Comparison of ENCODE assay signal across 28 cellular contexts in genomic region chr2:65997941-65998340, GRCh38.
"Had no signal": no experiment of that assay in that cellular context is flagged by ENCODE, and none has a peak within 500 bp of the region (broad histone marks: within the 10 kb centered on the region; RNA-seq: fewer than 3 reads in every experiment).

No MANE protein-coding gene starts in this region.

- H3K4me3 ChIP-seq: coronary artery, esophagus squamous epithelium, heart right ventricle, left lung, mucosa of descending colon, pancreas, prostate gland, right atrium auricular region, sigmoid colon, transverse colon, upper lobe of right lung, uterus had no signal

- H3K9me3 ChIP-seq: esophagus squamous epithelium, heart right ventricle, left lung, mucosa of descending colon, neutrophil, pancreas, prostate gland, right atrium auricular region, sigmoid colon, transverse colon, upper lobe of right lung, uterus had no signal

- H3K36me3 ChIP-seq: esophagus squamous epithelium, heart right ventricle, left lung, neutrophil, pancreas, prostate gland, right atrium auricular region, sigmoid colon, transverse colon, upper lobe of right lung, uterus had no signal

- ATAC-seq: heart right ventricle; left cardiac atrium; left lung; mucosa of descending colon; natural killer cell treated with Interleukin-12 subunit alpha and Interleukin-12 subunit beta and Interleukin-15 and Interleukin-18, amount 100 ng/mL, for 72 hours; pancreas; stimulated activated effector memory CD8-positive, alpha-beta T cell treated with anti-CD3 and anti-CD28 coated beads, Interleukin-12 subunit alpha, Interleukin-12 subunit beta, amount 100 ng/mL, for 72 hours; upper lobe of right lung had no signal

- H3K4me3 Mint-ChIP-seq: mesothelial cell of epicardium; naive B cell; natural killer cell treated with Interleukin-12 subunit alpha and Interleukin-12 subunit beta and Interleukin-15 and Interleukin-18, amount 100 ng/mL, for 72 hours; neural crest cell; stimulated activated effector memory CD8-positive, alpha-beta T cell treated with anti-CD3 and anti-CD28 coated beads, Interleukin-12 subunit alpha, Interleukin-12 subunit beta, amount 100 ng/mL, for 72 hours had no signal

- H3K4me1 ChIP-seq: esophagus squamous epithelium, heart right ventricle, left lung, pancreas, prostate gland, right atrium auricular region, sigmoid colon, transverse colon, upper lobe of right lung, uterus had no signal

- H3K4me1 Mint-ChIP-seq: mesothelial cell of epicardium; naive B cell; neural crest cell; stimulated activated effector memory CD8-positive, alpha-beta T cell treated with anti-CD3 and anti-CD28 coated beads, Interleukin-12 subunit alpha, Interleukin-12 subunit beta, amount 100 ng/mL, for 72 hours had no signal

- H3K27me3 ChIP-seq: neutrophil, pancreas, right atrium auricular region, sigmoid colon, transverse colon, upper lobe of right lung, uterus had no signal

- H3K27ac Mint-ChIP-seq: mesothelial cell of epicardium; naive B cell; natural killer cell treated with Interleukin-12 subunit alpha and Interleukin-12 subunit beta and Interleukin-15 and Interleukin-18, amount 100 ng/mL, for 72 hours; stimulated activated effector memory CD8-positive, alpha-beta T cell treated with anti-CD3 and anti-CD28 coated beads, Interleukin-12 subunit alpha, Interleukin-12 subunit beta, amount 100 ng/mL, for 72 hours had no signal

- H3K9me3 Mint-ChIP-seq: natural killer cell treated with Interleukin-12 subunit alpha and Interleukin-12 subunit beta and Interleukin-15 and Interleukin-18, amount 100 ng/mL, for 72 hours; neural crest cell had no signal

- DNase-seq: dermis blood vessel endothelial cell; effector memory CD4-positive, alpha-beta T cell; esophagus squamous epithelium; foreskin melanocyte; glutamatergic neuron; heart right ventricle; hippocampal formation; left cardiac atrium; left lung; mesenchymal stem cell; mucosa of descending colon; naive B cell; pancreas; sigmoid colon; stimulated activated CD4-positive, alpha-beta T cell treated with anti-CD3 and anti-CD28 coated beads, Interleukin-2, amount 100 ng/mL, for 24 hours; stimulated activated CD4-positive, alpha-beta T cell treated with anti-CD3 and anti-CD28 coated beads, Interleukin-4, amount 100 ng/mL, for 24 hours; stimulated activated naive CD4-positive, alpha-beta T cell treated with Interleukin-2 at 50 U/mL for 16 hours; transverse colon; upper lobe of right lung; uterus had no signal

- H3K27me3 Mint-ChIP-seq: natural killer cell treated with Interleukin-12 subunit alpha and Interleukin-12 subunit beta and Interleukin-15 and Interleukin-18, amount 100 ng/mL, for 72 hours had no signal

- H3K27ac ChIP-seq: coronary artery, esophagus squamous epithelium, heart right ventricle, left lung, neutrophil, pancreas, prostate gland, right atrium auricular region, sigmoid colon, transverse colon, upper lobe of right lung, uterus had no signal
